11 cellular contexts compared by ENCODE assay signal in genomic region chr17:633641-634091, GRCh38.
DNase-seq lines count a peak whose midpoint lies in the region; ATAC-seq and TF ChIP-seq lines count a peak whose summit lies in the region.
"Had no signal": no experiment of that assay in that cellular context is flagged by ENCODE, and none has a peak within 500 bp of the region (broad histone marks: within the 10 kb centered on the region; RNA-seq: fewer than 3 reads in every experiment).

No MANE protein-coding gene starts in this region.

- TF ChIP-seq CTCF in fibroblast of the aortic adventitia (IDR thresholded peaks at IDR 0.05; ENCODE audit: insufficient read depth, low read length): peak; percentile 31
- TF ChIP-seq CTCF in type B pancreatic cell (conservative IDR thresholded peaks at IDR 0.05): no peak

- H3K27me3 Mint-ChIP-seq in type B pancreatic cell: no peaks in the 10 kb centered on the region

- H3K9me3 ChIP-seq in SK-N-MC (ENCODE audit: low read depth, low read length) (no peaks in the 10 kb centered on the region), muscle layer of duodenum (ENCODE audit: control insufficient read depth in 1 of 2, low read length in 2 of 2) (no peaks in the 10 kb centered on the region)
- H3K9me3 ChIP-seq: psoas muscle had no signal

- H3K4me1 Mint-ChIP-seq in type B pancreatic cell (ENCODE audit: unreplicated experiment): no peaks in the 10 kb centered on the region

- peaks cover 5% of the 10 kb centered on the region for H3K9me3 Mint-ChIP-seq in type B pancreatic cell

- H3K27ac ChIP-seq in SK-N-MC (0 out of 2 replicates have a peak overlapping the region, but pooled peaks have one; percentile 4), muscle layer of duodenum (ENCODE audit: low read length) (peak overlapping the region; percentile 65)
- H3K27ac ChIP-seq: psoas muscle had no signal

- DNase-seq in SK-N-MC (ENCODE audit: low read depth, low spot score) (no peak), fibroblast of the aortic adventitia (ENCODE audit: low read depth) (peak; percentile 98), type B pancreatic cell (ENCODE audit: extremely low spot score, unreplicated experiment) (no peak), NCI-H774 (lab: John Stamatoyannopoulos, UW) (no peak)
- DNase-seq in activated CD4-positive, CD25-positive, alpha-beta regulatory T cell (lab: John Stamatoyannopoulos, UW): no peak
- DNase-seq: HFFc6, psoas muscle had no signal

- no peak for ATAC-seq in GM21423 (IDR thresholded peaks at IDR 0.05; ENCODE audit: unreplicated experiment)
- ATAC-seq: esophagus mucosa, Panc1, psoas muscle had no signal

- H3K27me3 ChIP-seq in muscle layer of duodenum (ENCODE audit: low read depth, low read length): no peaks in the 10 kb centered on the region

- peak overlapping the region; percentile 36 for H3K27ac Mint-ChIP-seq in type B pancreatic cell
- H3K27ac Mint-ChIP-seq: HFFc6 had no signal

- H3K4me3 ChIP-seq in SK-N-MC: no peak overlapping the region
- H3K4me3 ChIP-seq in fibroblast of the aortic adventitia (ENCODE audit: low read depth, low read length): no peak overlapping the region
- no peak overlapping the region for H3K4me3 ChIP-seq in muscle layer of duodenum (ENCODE audit: low read depth in 1 of 2, low read length in 2 of 2)
- H3K4me3 ChIP-seq: psoas muscle had no signal

- H3K36me3 Mint-ChIP-seq in type B pancreatic cell: peaks cover 13% of the 10 kb centered on the region

- H3K4me1 ChIP-seq in muscle layer of duodenum (ENCODE audit: control insufficient read depth in 1 of 2, insufficient read depth in 2 of 2, low read length in 2 of 2): peaks cover 5% of the 10 kb centered on the region in 2 donors
- H3K4me1 ChIP-seq: psoas muscle had no signal

- no peak overlapping the region for H3K4me3 Mint-ChIP-seq in type B pancreatic cell
- H3K4me3 Mint-ChIP-seq: HFFc6 had no signal

- H3K9ac ChIP-seq in SK-N-MC (ENCODE audit: insufficient read length): no peak overlapping the region

- no peaks in the 10 kb centered on the region for H3K36me3 ChIP-seq in SK-N-MC (ENCODE audit: insufficient read depth, low read length)
- H3K36me3 ChIP-seq in muscle layer of duodenum (ENCODE audit: control insufficient read depth in 1 of 2, insufficient read depth in 2 of 2, low read length in 2 of 2): peaks cover 0 to 4% of the 10 kb centered on the region in 2 donors
